ENCODE assay signal across 10 cellular contexts in the genomic region with DNA sequence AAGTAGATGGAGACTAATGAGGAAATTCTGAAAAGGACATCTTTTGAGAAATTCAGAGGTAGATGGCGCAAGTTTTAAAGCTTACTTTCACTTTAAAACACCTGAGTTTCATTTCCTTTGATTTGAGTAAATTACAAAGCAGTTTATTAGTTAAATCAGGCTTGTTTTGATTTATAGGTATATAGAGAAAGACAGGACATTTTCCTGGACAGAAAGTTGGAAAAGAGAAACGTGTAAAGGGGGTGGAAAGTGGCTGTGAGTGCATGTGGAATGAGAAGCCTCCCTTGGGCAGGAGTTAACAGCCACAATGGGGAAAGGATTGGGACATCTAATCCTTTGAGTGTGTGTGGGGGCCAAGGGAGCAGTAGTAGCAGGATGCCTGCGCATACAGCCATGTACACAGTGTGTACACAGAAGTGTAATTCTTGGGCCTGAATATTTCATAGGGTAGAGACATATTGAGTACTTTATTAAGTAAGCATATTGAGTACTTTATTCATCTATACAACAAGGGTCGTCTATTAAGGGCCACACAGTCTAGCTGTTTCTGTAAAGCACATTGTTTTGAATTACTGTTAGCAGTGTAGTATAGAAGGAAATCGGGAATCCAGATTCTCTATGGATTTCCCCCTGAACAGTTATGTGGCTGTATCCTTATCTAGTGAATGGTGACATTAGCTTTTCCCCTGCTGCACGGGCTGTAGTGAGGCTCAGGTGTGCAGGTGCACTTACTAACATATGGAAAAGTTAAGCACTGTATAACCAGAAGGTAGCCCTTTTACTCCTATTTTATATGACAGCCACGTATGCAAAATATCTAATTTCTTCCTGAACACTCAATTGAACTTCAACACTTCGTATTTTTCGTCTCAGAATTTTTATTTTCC. TPM values are rescaled to one million over a fixed set of nuclear protein-coding genes. Genes with fewer than 3 reads are reported as not detected.
DNase-seq lines count a peak whose midpoint lies in the region; ATAC-seq, FAIRE-seq and TF ChIP-seq lines count a peak whose summit lies in the region.
"Had no signal": no experiment of that assay in that cellular context is flagged by ENCODE, and none has a peak within 500 bp of the region (broad histone marks: within the 10 kb centered on the region; RNA-seq: fewer than 3 reads in every experiment).

No MANE protein-coding gene starts in this region.

- intact Hi-C loops in body of pancreas (cut with DNase I) = no loop called here

- H3K36me3 ChIP-seq in HEK293 (ENCODE audit: control insufficient read depth in 2 of 2, insufficient read depth in 1 of 2, low read length in 2 of 2) (peaks cover 13 to 15% of the 10 kb centered on the region in 2 experiments; a peak in 2 of 3 replicates), body of pancreas (replicated peaks in 1 of 2; ENCODE audit: insufficient read depth in 1 of 2, low read depth in 2 of 2) (no peaks in the 10 kb centered on the region), lung (ENCODE audit: control insufficient read depth in 2 of 2, insufficient read depth in 2 of 2, low read length in 2 of 2) (peaks cover 4 to 5% of the 10 kb centered on the region in 2 donors)

- no peaks in the 10 kb centered on the region for H3K27me3 Mint-ChIP-seq in natural killer cell treated with Interleukin-12 subunit alpha and Interleukin-12 subunit beta and Interleukin-15 and Interleukin-18, amount 100 ng/mL, for 72 hours

- H3K9me3 Mint-ChIP-seq in natural killer cell treated with Interleukin-12 subunit alpha and Interleukin-12 subunit beta and Interleukin-15 and Interleukin-18, amount 100 ng/mL, for 72 hours = no peaks in the 10 kb centered on the region

- WGBS in A549 (ENCODE audit: missing lambda C conversion rate) = 84% methylated on average over 9 of the region's 9 CpGs
- WGBS in body of pancreas, 2 donors = 37% methylated on average over 9 of the region's 9 CpGs
- 47 to 54% methylated on average over 9 of the region's 9 CpGs for WGBS in lung, 2 donors

- ATAC-seq in A549 (no peak; a peak in 1 of 6 replicates), body of pancreas (peak; percentile 35), lung (ENCODE audit: insufficient read depth, low FRiP score) (peak; percentile 21), HG03108 (IDR thresholded peaks at IDR 0.05; ENCODE audit: unreplicated experiment) (no peak)
- no peak for ATAC-seq in natural killer cell treated with Interleukin-12 subunit alpha and Interleukin-12 subunit beta and Interleukin-15 and Interleukin-18, amount 100 ng/mL, for 72 hours

- H3K27ac Mint-ChIP-seq in natural killer cell treated with Interleukin-12 subunit alpha and Interleukin-12 subunit beta and Interleukin-15 and Interleukin-18, amount 100 ng/mL, for 72 hours = peak overlapping the region in 1 of 2 donors; percentile 5

- no peak for TF ChIP-seq EP300 in A549 (IDR thresholded peaks at IDR 0.05)

- H3K4me2 ChIP-seq in A549 = peak overlapping the region; percentile 45

- DNase-seq in A549 (ENCODE audit: low read depth in 1 of 2, low spot score in 1 of 2) (no peak), body of pancreas (peak in 1 of 4 donors; percentile 37), lung (ENCODE audit: low spot score) (peak; percentile 32), DMS 273 treated with DMSO at 0.1 percent for 48 hours (lab: John Stamatoyannopoulos, UW) (no peak), erythroblast (lab: John Stamatoyannopoulos, UW) (no peak)
- no peak for DNase-seq in natural killer cell treated with Interleukin-12 subunit alpha and Interleukin-12 subunit beta and Interleukin-15 and Interleukin-18, amount 100 ng/mL, for 72 hours (ENCODE audit: low spot score)
- DNase-seq: occipital lobe had no signal

- POLR2A ChIA-PET in A549 (lab: Yijun Ruan, JAX) (no interaction called here), HEK293 (lab: Yijun Ruan, JAX) (no interaction called here)

- H3K9me3 ChIP-seq in A549 (no peaks in the 10 kb centered on the region), HEK293 (ENCODE audit: control insufficient read depth, insufficient read depth, low read depth, low read length) (no peaks in the 10 kb centered on the region), body of pancreas (no peaks in the 10 kb centered on the region), lung (ENCODE audit: control insufficient read depth in 2 of 2, insufficient read depth in 1 of 2, low read length in 1 of 2) (no peaks in the 10 kb centered on the region)

- H3K4me3 ChIP-seq in A549 = no peak overlapping the region
- H3K4me3 ChIP-seq in HEK293 (ENCODE audit: low read depth, low read length) = no peak overlapping the region
- no peak overlapping the region for H3K4me3 ChIP-seq in body of pancreas
- no peak overlapping the region for H3K4me3 ChIP-seq in lung

- CTCF ChIA-PET in A549 (lab: Yijun Ruan, JAX) = interaction anchor here (1.0 to 4.5 kb wide), 5 partner anchors 10 to 299 kb away, joined by 3 to 21 read pairs (median 3); no protein-coding TSS in a partner anchor
- CTCF ChIA-PET in HEK293 (lab: Yijun Ruan, JAX) = interaction anchor here (0.6 to 3.9 kb wide), 3 partner anchors 12 to 57 kb away, joined by 3 to 49 read pairs (median 4); no protein-coding TSS in a partner anchor

- H3K4me1 ChIP-seq in A549 = peaks cover 36% of the 10 kb centered on the region
- H3K4me1 ChIP-seq in HEK293 (ENCODE audit: control insufficient read depth, insufficient read depth, low read length) = peaks cover 41% of the 10 kb centered on the region
- peaks cover 94% of the 10 kb centered on the region for H3K4me1 ChIP-seq in body of pancreas
- peaks cover 14 to 26% of the 10 kb centered on the region in 2 donors for H3K4me1 ChIP-seq in lung (ENCODE audit: control insufficient read depth in 2 of 2, insufficient read depth in 2 of 2, low read length in 2 of 2)

- TF ChIP-seq RAD21 in A549 (conservative IDR thresholded peaks at IDR 0.05 in 1 of 2, IDR thresholded peaks at IDR 0.05 in 1 of 2) = no peak

- TF ChIP-seq POLR2A in A549 (IDR thresholded peaks at IDR 0.05; ENCODE audit: low read length) (no peak), body of pancreas (IDR thresholded peaks at IDR 0.05) (no peak), erythroblast (IDR thresholded peaks at IDR 0.05; ENCODE audit: low read length) (no peak)

- TF ChIP-seq CTCF in A549 (IDR thresholded peaks at IDR 0.05) (no peak), HEK293 (tag by site-specific recombination; IDR thresholded peaks at IDR 0.05) (no peak), body of pancreas (IDR thresholded peaks at IDR 0.05) (no peak), lung (IDR thresholded peaks at IDR 0.05; ENCODE audit: control extremely low read depth, extremely low read depth) (no peak)

- H3K4me1 Mint-ChIP-seq in natural killer cell treated with Interleukin-12 subunit alpha and Interleukin-12 subunit beta and Interleukin-15 and Interleukin-18, amount 100 ng/mL, for 72 hours (ENCODE audit: low read depth in 2 of 2) = peaks cover 30 to 38% of the 10 kb centered on the region in 2 donors

- FAIRE-seq in A549 (lab: Jason Lieb, UNC) = no peak
- FAIRE-seq: RCC 7860 had no signal

- H3K27ac ChIP-seq in A549 (no peak overlapping the region), HEK293 (ENCODE audit: extremely low read depth, low read depth, low read length) (no peak overlapping the region), body of pancreas (peak overlapping the region; percentile 74 to 90 (median 84)), lung (ENCODE audit: low read depth in 1 of 2, low read length in 1 of 2) (peak overlapping the region; percentile 88 to 94)

- no peaks in the 10 kb centered on the region for H3K27me3 ChIP-seq in body of pancreas
- no peaks in the 10 kb centered on the region for H3K27me3 ChIP-seq in lung (ENCODE audit: control insufficient read depth, insufficient read depth)

- peaks cover 5% of the 10 kb centered on the region for H3K36me3 Mint-ChIP-seq in natural killer cell treated with Interleukin-12 subunit alpha and Interleukin-12 subunit beta and Interleukin-15 and Interleukin-18, amount 100 ng/mL, for 72 hours

- H3K4me3 Mint-ChIP-seq in natural killer cell treated with Interleukin-12 subunit alpha and Interleukin-12 subunit beta and Interleukin-15 and Interleukin-18, amount 100 ng/mL, for 72 hours = no peak overlapping the region

TF ChIP-seq in A549, 52 proteins besides CTCF, POLR2A, EP300 and RAD21 (continues in another document):
- TF ChIP-seq FOSB (CRISPR knock-in tag; IDR thresholded peaks at IDR 0.05) (no peak), HOXA7 (CRISPR knock-in tag; IDR thresholded peaks at IDR 0.05) (no peak), PHF8 (IDR thresholded peaks at IDR 0.05; ENCODE audit: borderline replicate concordance, low read depth) (no peak), HEYL (CRISPR knock-in tag; IDR thresholded peaks at IDR 0.05) (no peak), CHD4 (IDR thresholded peaks at IDR 0.05; ENCODE audit: borderline replicate concordance) (no peak), HES2 (IDR thresholded peaks at IDR 0.05) (no peak)

TF ChIP-seq in HEK293, 187 proteins besides CTCF, POLR2A, EP300 and RAD21 (continues in another document):
- TF ChIP-seq BCL6B (tag by site-specific recombination; IDR thresholded peaks at IDR 0.05) (no peak), ZNF48 (tag by site-specific recombination; IDR thresholded peaks at IDR 0.05) (no peak)

RNA-seq across cellular contexts. Expression of gene MARK3, which starts 19.1 kb away (rescaled TPM):
- 89.9 and 97.6 TPM in 2 replicates for polyA plus RNA-seq in A549 (2011; rRNA removed)
- polyA plus RNA-seq in A549 (2012; cell fraction: cytosol; rRNA removed) = 48.8 and 54.3 TPM in 2 replicates
- 70.3 and 84.2 TPM in 2 replicates for polyA plus RNA-seq in A549 (2012; cell fraction: nucleus; rRNA removed)
- 59.7 to 66.2 TPM (median 60.4 TPM) in 3 replicates for polyA plus RNA-seq in A549 (2017; fragmentation: RNase III; extraction: RNeasy Plus Mini Kit Qiagen cat#74134 plus additional on column Dnase treatment)
- 65.6 and 74.0 TPM in 2 replicates for polyA minus RNA-seq in A549 (2011; rRNA and poly(A)+ RNA removed)
- total RNA-seq in body of pancreas = 100 to 1,000 TPM in 1 of 2 donors, 10 to 100 TPM in 1; 87.2 to 147 TPM
- total RNA-seq in lung = 100 to 1,000 TPM; 103 to 177 TPM
- polyA plus RNA-seq in lung = 10 to 100 TPM; 56.2 to 97.9 TPM
- 100 to 1,000 TPM; 101 to 165 TPM for total RNA-seq in natural killer cell treated with Interleukin-12 subunit alpha and Interleukin-12 subunit beta and Interleukin-15 and Interleukin-18, amount 100 ng/mL, for 72 hours

Comparison
In these comparisons a context has a peak if more than half of its experiments do, and no peak if none do; other contexts are left out.
1. ATAC-seq: peak in body of pancreas (single experiment) and lung (single experiment); none in A549 (0 of 2), natural killer cell treated with Interleukin-12 subunit alpha and Interleukin-12 subunit beta and Interleukin-15 and Interleukin-18, amount 100 ng/mL, for 72 hours (0 of 2) and HG03108 (single experiment).
2. H3K27ac ChIP-seq: peak in body of pancreas (4 of 4) and lung (2 of 2); none in A549 (0 of 2) and HEK293 (single experiment).